10 cellular contexts compared by ENCODE assay signal in genomic region chr2:113211226-113212105, GRCh38. TPM values are rescaled to one million over a fixed set of nuclear protein-coding genes. Genes with fewer than 3 reads are reported as not detected.
DNase-seq lines count a peak whose midpoint lies in the region; ATAC-seq and TF ChIP-seq lines count a peak whose summit lies in the region.
"Had no signal": no experiment of that assay in that cellular context is flagged by ENCODE, and none has a peak within 500 bp of the region (broad histone marks: within the 10 kb centered on the region; RNA-seq: fewer than 3 reads in every experiment).

No MANE protein-coding gene starts in this region.

- H3K9ac ChIP-seq in skeletal muscle satellite cell (ENCODE audit: low read depth, low read length), result peak overlapping the region; percentile 59

- H3K4me1 ChIP-seq in left ventricle myocardium inferior (peaks cover 32% of the 10 kb centered on the region), skeletal muscle satellite cell (ENCODE audit: control insufficient read depth, insufficient read depth, low read length) (peaks cover 32% of the 10 kb centered on the region)

- CTCF ChIA-PET in WTC11 (lab: Charles Lee), result interaction anchor here (0.5 to 4.3 kb wide), 8 partner anchors 9 to 178 kb away, joined by 3 to 37 read pairs (median 3); no protein-coding TSS in a partner anchor

- intact Hi-C loops in left ventricle myocardium inferior (cut with micrococcal nuclease), result no loop called here

- no peak overlapping the region for H3K27ac Mint-ChIP-seq in WTC11

- peak overlapping the region; percentile 41 for H3K4me3 ChIP-seq in left ventricle myocardium inferior
- peak overlapping the region; percentile 14 for H3K4me3 ChIP-seq in skeletal muscle satellite cell (ENCODE audit: low read length)

- H3K36me3 Mint-ChIP-seq in WTC11, result no peaks in the 10 kb centered on the region
- H3K36me3 Mint-ChIP-seq: memory B cell had no signal

- H3K27ac ChIP-seq in left ventricle myocardium inferior (replicated peaks), result peak overlapping the region; percentile 71

- peak; percentile 24 for DNase-seq in ELR (ENCODE audit: low read depth)
- no peak for DNase-seq in WTC11 (ENCODE audit: low spot score)
- no peak for DNase-seq in left ventricle myocardium inferior
- DNase-seq in middle frontal gyrus (ENCODE audit: extremely low spot score, low spot score), result no peak
- DNase-seq: activated CD8-positive, alpha-beta memory T cell treated with anti-CD3 and anti-CD28 coated beads for 24 hours had no signal

- no peaks in the 10 kb centered on the region for H3K27me3 ChIP-seq in left ventricle myocardium inferior (ENCODE audit: low read depth)
- H3K27me3 ChIP-seq in skeletal muscle satellite cell (ENCODE audit: control insufficient read depth, insufficient read depth, low read length), result no peaks in the 10 kb centered on the region

- ATAC-seq in WTC11, result no peak
- ATAC-seq in HG02763 (IDR thresholded peaks at IDR 0.05; ENCODE audit: unreplicated experiment), result no peak
- no peak for ATAC-seq in GM21447 (IDR thresholded peaks at IDR 0.05; ENCODE audit: unreplicated experiment)
- ATAC-seq in HG03108 (IDR thresholded peaks at IDR 0.05; ENCODE audit: unreplicated experiment), result no peak

- peak overlapping the region; percentile 31 for H3K4me2 ChIP-seq in skeletal muscle satellite cell (ENCODE audit: low read length)

- no peaks in the 10 kb centered on the region for H3K9me3 Mint-ChIP-seq in WTC11
- H3K9me3 Mint-ChIP-seq: memory B cell had no signal

- peaks cover 16% of the 10 kb centered on the region for H3K4me1 Mint-ChIP-seq in WTC11

- no peak overlapping the region for H3K4me3 Mint-ChIP-seq in WTC11
- H3K4me3 Mint-ChIP-seq: memory B cell had no signal

- no peaks in the 10 kb centered on the region for H3K9me3 ChIP-seq in left ventricle myocardium inferior (replicated peaks)
- H3K9me3 ChIP-seq in skeletal muscle satellite cell (replicated peaks; ENCODE audit: low read length), result no peaks in the 10 kb centered on the region

- 0 out of 2 replicates have a peak, but pooled peaks cover 2% of the 10 kb centered on the region for H3K27me3 Mint-ChIP-seq in WTC11 (ENCODE audit: low read depth)

- H3K36me3 ChIP-seq in left ventricle myocardium inferior, result no peaks in the 10 kb centered on the region
- no peaks in the 10 kb centered on the region for H3K36me3 ChIP-seq in skeletal muscle satellite cell (ENCODE audit: insufficient read depth, low read length)

- POLR2A ChIA-PET in WTC11 (lab: Charles Lee), result no interaction called here

- TF ChIP-seq CTCF in WTC11 (IDR thresholded peaks at IDR 0.05) (no peak), left ventricle myocardium inferior (IDR thresholded peaks at IDR 0.05; ENCODE audit: borderline replicate concordance) (no peak)

TF ChIP-seq in WTC11, 78 proteins besides CTCF, POLR2A, EP300 and RAD21:
- TF ChIP-seq ZNF671 (CRISPR knock-in tag; IDR thresholded peaks at IDR 0.05) (no peak), GABPB1 (CRISPR knock-in tag; IDR thresholded peaks at IDR 0.05) (0 out of 2 replicates have a peak, but pooled peaks have one; percentile 9)

RNA-seq across cellular contexts. Expression of gene PSD4, which starts 37.7 kb away (rescaled TPM):
- total RNA-seq in WTC11 (2021), result 1.5 to 2.7 TPM (median 2.3 TPM) in 3 replicates
- total RNA-seq in left ventricle myocardium inferior, result 2.2 TPM
- total RNA-seq in skeletal muscle satellite cell (2012; rRNA removed), result 1.0 and 2.8 TPM in 2 replicates
